In genomic region chr2:176297067-176297466, GRCh38 we compare ENCODE assay signal across 17 cellular contexts.
DNase-seq lines count a peak whose midpoint lies in the region; ATAC-seq and TF ChIP-seq lines count a peak whose summit lies in the region.
"Had no signal": no experiment of that assay in that cellular context is flagged by ENCODE, and none has a peak within 500 bp of the region (broad histone marks: within the 10 kb centered on the region; RNA-seq: fewer than 3 reads in every experiment).

No MANE protein-coding gene starts in this region.

- ATAC-seq in SK-N-SH treated with all-trans-retinoic acid at 6 μM for 48 hours = no peak; the same call in 2 of the 3 replicates
- ATAC-seq in GM18505 (IDR thresholded peaks at IDR 0.05; ENCODE audit: unreplicated experiment) = no peak
- ATAC-seq: natural killer cell treated with Interleukin-12 subunit alpha and Interleukin-12 subunit beta and Interleukin-15 and Interleukin-18, amount 100 ng/mL, for 72 hours; upper lobe of right lung had no signal

- TF ChIP-seq POLR2A in GM18505 (IDR thresholded peaks at IDR 0.05; ENCODE audit: borderline replicate concordance, extremely low read depth, insufficient read depth, insufficient read length) = no peak

- POLR2A ChIA-PET in HEK293T (lab: Yijun Ruan, JAX) = no interaction called here

- peak; percentile 66 for DNase-seq in HEK293T (ENCODE audit: extremely low spot score)
- peak; percentile 36 for DNase-seq in NCI-H2227 (lab: John Stamatoyannopoulos, UW; ENCODE audit: unreplicated experiment)
- peak; percentile 41 for DNase-seq in retina
- DNase-seq in caudate nucleus (lab: John Stamatoyannopoulos, UW) = no peak
- no peak for DNase-seq in HuH-7.5 (ENCODE audit: low spot score)
- DNase-seq: activated naive CD4-positive, alpha-beta T cell; central memory CD4-positive, alpha-beta T cell; dorsolateral prefrontal cortex; foreskin melanocyte; GOT3; MG63; NCI-H2107; stimulated activated CD4-positive, alpha-beta T cell treated with anti-CD3 and anti-CD28 coated beads, Interleukin-4, amount 100 ng/mL, for 24 hours; upper lobe of right lung had no signal

- CTCF ChIA-PET in HEK293T (lab: Yijun Ruan, JAX) = no interaction called here

- no peak overlapping the region for H3K27ac ChIP-seq in caudate nucleus (ENCODE audit: low read depth, low read length)
- H3K27ac ChIP-seq: dorsolateral prefrontal cortex, upper lobe of right lung had no signal

TF ChIP-seq in HEK293T, 16 proteins besides CTCF, POLR2A, EP300 and RAD21:
- TF ChIP-seq PKNOX1 (IDR thresholded peaks at IDR 0.05) (peak; percentile 96), ARNT (IDR thresholded peaks at IDR 0.05) (peak; percentile 75), LEF1 (IDR thresholded peaks at IDR 0.05; ENCODE audit: borderline replicate concordance) (peak; percentile 96), CTBP1 (IDR thresholded peaks at IDR 0.05; ENCODE audit: borderline replicate concordance) (peak; percentile 98), SUZ12 (IDR thresholded peaks at IDR 0.05) (no peak)
TF ChIP-seq in HEK293T: peak in this region for 4.

TF ChIP-seq in SK-N-SH treated with all-trans-retinoic acid at 6 μM for 48 hours, 23 proteins besides CTCF, POLR2A, EP300 and RAD21:
- TF ChIP-seq ISL1 (CRISPR knock-in tag; IDR thresholded peaks at IDR 0.05) (0 out of 2 replicates have a peak, but pooled peaks have one; percentile 23), ZC3H10 (CRISPR knock-in tag; IDR thresholded peaks at IDR 0.05) (no peak), ARNTL (CRISPR knock-in tag; IDR thresholded peaks at IDR 0.05; ENCODE audit: borderline replicate concordance, low read depth) (no peak), CSDC2 (CRISPR knock-in tag; IDR thresholded peaks at IDR 0.05) (no peak), RARB (CRISPR knock-in tag; IDR thresholded peaks at IDR 0.05) (no peak), PATZ1 (CRISPR knock-in tag; IDR thresholded peaks at IDR 0.05; ENCODE audit: borderline replicate concordance) (no peak), ZNF8 (CRISPR knock-in tag; IDR thresholded peaks at IDR 0.05) (no peak)

Comparison
In these comparisons a context has a peak if more than half of its experiments do, and no peak if none do; other contexts are left out.
1. DNase-seq: peak in HEK293T (single experiment), NCI-H2227 (single experiment) and retina (single experiment); none in caudate nucleus (0 of 61) and HuH-7.5 (single experiment).